12 cellular contexts compared by ENCODE assay signal in genomic region chr3:115187149-115187757, GRCh38. TPM values are rescaled to one million over a fixed set of nuclear protein-coding genes. Genes with fewer than 3 reads are reported as not detected.
DNase-seq lines count a peak whose midpoint lies in the region; ATAC-seq and TF ChIP-seq lines count a peak whose summit lies in the region.
"Had no signal": no experiment of that assay in that cellular context is flagged by ENCODE, and none has a peak within 500 bp of the region (broad histone marks: within the 10 kb centered on the region; RNA-seq: fewer than 3 reads in every experiment).

No MANE protein-coding gene starts in this region.

- TF ChIP-seq CTCF in GM13976 (IDR thresholded peaks at IDR 0.05; ENCODE audit: borderline replicate concordance, control extremely low read depth, extremely low read depth, insufficient read depth, missing control alignments), result no peak

- peak; percentile 42 for DNase-seq in GM13976 (ENCODE audit: low spot score)
- DNase-seq in NOMO-1 (lab: John Stamatoyannopoulos, UW; ENCODE audit: unreplicated experiment in 2 of 2), result peak; percentile 20 to 36
- DNase-seq in NCI-H2081 (lab: John Stamatoyannopoulos, UW), result no peak
- DNase-seq in H4 (ENCODE audit: low spot score), result no peak
- no peak for DNase-seq in superior temporal gyrus (ENCODE audit: extremely low spot score)
- no peak for DNase-seq in Ammon's horn (ENCODE audit: low spot score)
- DNase-seq: activated T-cell treated with anti-CD3 and anti-CD28 coated beads, Interleukin-2, amount 50 U/mL, for 24 hours; CD4-positive, alpha-beta T cell; dorsolateral prefrontal cortex had no signal

- ATAC-seq in GM19438 (IDR thresholded peaks at IDR 0.05; ENCODE audit: low read depth, unreplicated experiment), result peak; percentile 99
- ATAC-seq in HG02973 (IDR thresholded peaks at IDR 0.05; ENCODE audit: unreplicated experiment), result peak; percentile 100
- ATAC-seq: SK-N-SH treated with all-trans-retinoic acid at 6 μM for 48 hours had no signal

- in situ Hi-C loops in GM13976 (cut with MboI; ENCODE audit: low sequenced_read_pairs, unreplicated experiment), result no loop called here

RNA-seq across cellular contexts. Expression of gene ZBTB20, which starts 40.2 kb away (rescaled TPM):
- total RNA-seq in H4 (2014; rRNA removed; shearing (Covaris generic)), result 4.9 and 5.1 TPM in 2 replicates

Comparison
In these comparisons a context has a peak if more than half of its experiments do, and no peak if none do; other contexts are left out.
1. DNase-seq: peak in GM13976 (single experiment) and NOMO-1 (2 of 2); none in NCI-H2081 (0 of 2), H4 (single experiment), superior temporal gyrus (single experiment) and Ammon's horn (single experiment).